In the genomic region with DNA sequence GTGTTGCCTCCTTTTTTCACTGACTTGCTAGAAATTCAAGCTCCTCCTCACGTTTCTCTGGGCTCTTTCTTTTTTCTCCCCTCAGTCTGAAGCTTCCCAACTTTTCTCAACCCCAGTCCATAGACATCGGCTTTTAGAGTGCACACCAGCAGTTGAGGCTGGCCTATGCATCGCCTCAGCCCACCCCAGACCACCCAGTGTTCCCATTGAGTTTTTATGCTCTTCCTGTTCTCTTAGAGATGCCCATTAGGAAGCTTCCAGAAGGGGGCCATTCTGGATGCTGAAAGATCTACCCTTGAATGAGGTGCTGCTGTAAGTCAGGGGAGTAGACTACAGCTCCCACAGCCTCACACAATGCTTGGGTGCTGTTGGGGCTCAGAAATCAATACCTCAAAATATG, we compare ENCODE assay signal across 1 cellular context.
TF ChIP-seq lines count a peak whose summit lies in the region.

No MANE protein-coding gene starts in this region.

TF ChIP-seq in H1, 55 proteins besides CTCF, POLR2A, EP300 and RAD21 (continued from another document):
- TF ChIP-seq HDAC2 (IDR thresholded peaks at IDR 0.05; ENCODE audit: borderline replicate concordance in 1 of 2, low read depth in 2 of 2, low read length in 2 of 2) (no peak), HDAC6 (IDR thresholded peaks at IDR 0.05; ENCODE audit: low read depth, low read length) (no peak), CREB1 (IDR thresholded peaks at IDR 0.05) (no peak), KDM5A (IDR thresholded peaks at IDR 0.05; ENCODE audit: low read length) (no peak), GTF2F1 (IDR thresholded peaks at IDR 0.05; ENCODE audit: borderline replicate concordance, low read depth, low read length) (no peak), SIRT6 (IDR thresholded peaks at IDR 0.05; ENCODE audit: low read length) (no peak), RBBP5 (IDR thresholded peaks at IDR 0.05; ENCODE audit: borderline replicate concordance, low read depth, low read length) (no peak), SIX5 (IDR thresholded peaks at IDR 0.05; ENCODE audit: low read depth, low read length) (no peak)
- TF ChIP-seq, protein P1, sequence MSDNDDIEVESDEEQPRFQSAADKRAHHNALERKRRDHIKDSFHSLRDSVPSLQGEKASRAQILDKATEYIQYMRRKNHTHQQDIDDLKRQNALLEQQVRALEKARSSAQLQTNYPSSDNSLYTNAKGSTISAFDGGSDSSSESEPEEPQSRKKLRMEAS (IDR thresholded peaks at IDR 0.05) = no peak
